Comparison of ENCODE assay signal across 1 cellular context in genomic region chr1:179002552-179003345, GRCh38.
A peak's percentile ranks its signal among the peaks of the same experiment; 100 is the strongest.
TF ChIP-seq lines count a peak whose summit lies in the region.

No MANE protein-coding gene starts in this region.

TF ChIP-seq in HepG2, 621 proteins besides CTCF, POLR2A, EP300 and RAD21 (continued from another document and continues in another):
- TF ChIP-seq HIC2 (CRISPR knock-in tag; IDR thresholded peaks at IDR 0.05; ENCODE audit: low read depth) (0 out of 2 replicates have a peak, but pooled peaks have one; percentile 31), ISL2 (CRISPR knock-in tag; IDR thresholded peaks at IDR 0.05) (peak; percentile 20; the same call in 1 of the 2 replicates), ZNF513 (CRISPR knock-in tag; conservative IDR thresholded peaks at IDR 0.05) (0 out of 2 replicates have a peak, but pooled peaks have one; percentile 43), ARNT2 (CRISPR knock-in tag; IDR thresholded peaks at IDR 0.05; ENCODE audit: low read depth) (peak; percentile 31; the same call in 1 of the 2 replicates), UBTF (CRISPR knock-in tag; IDR thresholded peaks at IDR 0.05) (peak; percentile 46; the same call in 1 of the 2 replicates), REPIN1 (CRISPR knock-in tag; IDR thresholded peaks at IDR 0.05; ENCODE audit: borderline replicate concordance, low read depth) (peak; percentile 36; the same call in 1 of the 2 replicates), ZNF280D (CRISPR knock-in tag; IDR thresholded peaks at IDR 0.05) (0 out of 2 replicates have a peak, but pooled peaks have one; percentile 45), MXD4 (CRISPR knock-in tag; IDR thresholded peaks at IDR 0.05) (0 out of 2 replicates have a peak, but pooled peaks have one; percentile 55), ZNF574 (CRISPR knock-in tag; IDR thresholded peaks at IDR 0.05) (peak; percentile 44; the same call in 1 of the 2 replicates), KDM2A (CRISPR knock-in tag; IDR thresholded peaks at IDR 0.05; ENCODE audit: borderline replicate concordance, low read depth) (peak; percentile 31; the same call in 1 of the 2 replicates), CHD2 (IDR thresholded peaks at IDR 0.05; ENCODE audit: low read depth, low read length) (no peak), ELF1 (CRISPR knock-in tag; IDR thresholded peaks at IDR 0.05) (0 out of 2 replicates have a peak, but pooled peaks have one; percentile 9), ZNF430 (CRISPR knock-in tag; IDR thresholded peaks at IDR 0.05) (peak; percentile 38; the same call in 1 of the 2 replicates), GFI1 (CRISPR knock-in tag; IDR thresholded peaks at IDR 0.05; ENCODE audit: borderline replicate concordance) (0 out of 2 replicates have a peak, but pooled peaks have one; percentile 21), SOX13 (IDR thresholded peaks at IDR 0.05) (no peak), SOX13 (CRISPR knock-in tag; conservative IDR thresholded peaks at IDR 0.05 in 1 of 2, IDR thresholded peaks at IDR 0.05 in 1 of 2) (no peak; a peak in 1 of 4 replicates), BCL6 (CRISPR knock-in tag; IDR thresholded peaks at IDR 0.05) (0 out of 2 replicates have a peak, but pooled peaks have one; percentile 12), ZNF292 (CRISPR knock-in tag; IDR thresholded peaks at IDR 0.05; ENCODE audit: borderline replicate concordance, low read depth) (0 out of 2 replicates have a peak, but pooled peaks have one; percentile 25), IKZF5 (CRISPR knock-in tag; IDR thresholded peaks at IDR 0.05) (peak; percentile 23; the same call in 1 of the 2 replicates), SRY (CRISPR knock-in tag; IDR thresholded peaks at IDR 0.05) (peak; percentile 75; the same call in 1 of the 2 replicates), ZNF660 (CRISPR knock-in tag; IDR thresholded peaks at IDR 0.05; ENCODE audit: borderline replicate concordance, low read depth) (no peak), DMTF1 (CRISPR knock-in tag; IDR thresholded peaks at IDR 0.05) (no peak), ZNF331 (CRISPR knock-in tag; IDR thresholded peaks at IDR 0.05) (0 out of 2 replicates have a peak, but pooled peaks have one; percentile 7), PRDM10 (CRISPR knock-in tag; IDR thresholded peaks at IDR 0.05; ENCODE audit: low read depth) (0 out of 2 replicates have a peak, but pooled peaks have one; percentile 24), ZNF607 (CRISPR knock-in tag; IDR thresholded peaks at IDR 0.05; ENCODE audit: borderline replicate concordance) (0 out of 2 replicates have a peak, but pooled peaks have one; percentile 3), POGK (CRISPR knock-in tag; conservative IDR thresholded peaks at IDR 0.05) (0 out of 2 replicates have a peak, but pooled peaks have one; percentile 50), CREB1 (IDR thresholded peaks at IDR 0.05) (no peak), CREB1 (CRISPR knock-in tag; IDR thresholded peaks at IDR 0.05) (no peak), CBX5 (CRISPR knock-in tag; IDR thresholded peaks at IDR 0.05; ENCODE audit: borderline replicate concordance) (peak; percentile 42; the same call in 1 of the 2 replicates)
